ENCODE assay signal across 20 cellular contexts in genomic region chr2:238509151-238509820, GRCh38.
DNase-seq lines count a peak whose midpoint lies in the region; FAIRE-seq and TF ChIP-seq lines count a peak whose summit lies in the region.
"Had no signal": no experiment of that assay in that cellular context is flagged by ENCODE, and none has a peak within 500 bp of the region (broad histone marks: within the 10 kb centered on the region; RNA-seq: fewer than 3 reads in every experiment).

No MANE protein-coding gene starts in this region.

- H3K4me1 Mint-ChIP-seq in astrocyte (ENCODE audit: low read depth, unreplicated experiment), result no peaks in the 10 kb centered on the region

- H3K36me3 Mint-ChIP-seq in astrocyte (ENCODE audit: low read depth, unreplicated experiment), result peaks cover 1% of the 10 kb centered on the region

- FAIRE-seq in astrocyte (lab: Jason Lieb, UNC) (no peak), D721Med (lab: Jason Lieb, UNC) (no peak)
- FAIRE-seq: keratinocyte had no signal

- H3K4me1 ChIP-seq in astrocyte (ENCODE audit: insufficient read depth, low read length), result peaks cover 12% of the 10 kb centered on the region
- H3K4me1 ChIP-seq in iPS-20b (ENCODE audit: insufficient read depth, low read length), result peaks cover 18% of the 10 kb centered on the region
- H3K4me1 ChIP-seq: adrenal gland, tibial artery had no signal

- no peaks in the 10 kb centered on the region for H3K27me3 ChIP-seq in H7 (ENCODE audit: control insufficient read depth, insufficient read depth, low read length)
- H3K27me3 ChIP-seq in astrocyte (ENCODE audit: insufficient read depth, low read length), result no peaks in the 10 kb centered on the region
- no peaks in the 10 kb centered on the region for H3K27me3 ChIP-seq in iPS-20b (ENCODE audit: insufficient read depth, low read length)
- H3K27me3 ChIP-seq: adrenal gland had no signal

- no peak overlapping the region for H3K4me3 ChIP-seq in H7 (ENCODE audit: insufficient read depth, low read depth, low read length)
- H3K4me3 ChIP-seq in astrocyte (ENCODE audit: insufficient read depth, low read depth, low read length), result no peak overlapping the region
- peak overlapping the region; percentile 46; the same call in 1 of the 2 replicates for H3K4me3 ChIP-seq in iPS-20b (ENCODE audit: low read length)
- H3K4me3 ChIP-seq: adrenal gland, tibial artery had no signal

- H3K79me2 ChIP-seq in astrocyte (ENCODE audit: insufficient read depth, low read length), result no peaks in the 10 kb centered on the region

- H3K36me3 ChIP-seq in H7 (replicated peaks; ENCODE audit: control insufficient read depth, insufficient read depth, low read length) (no peaks in the 10 kb centered on the region), astrocyte (ENCODE audit: insufficient read depth, low read length) (no peaks in the 10 kb centered on the region), iPS-20b (ENCODE audit: insufficient read depth, low read depth, low read length) (no peaks in the 10 kb centered on the region)
- H3K36me3 ChIP-seq: adrenal gland, tibial artery had no signal

- H3K9ac ChIP-seq in astrocyte (ENCODE audit: low read length), result no peak overlapping the region
- H3K9ac ChIP-seq in iPS-20b (ENCODE audit: low read depth, low read length), result peak overlapping the region; percentile 69; the same call in 1 of the 2 replicates

- H2AFZ ChIP-seq in astrocyte (ENCODE audit: low read depth, low read length), result no peak overlapping the region

- H3K4me2 ChIP-seq in astrocyte (ENCODE audit: low read length), result peak overlapping the region; percentile 18

- TF ChIP-seq CTCF in astrocyte (IDR thresholded peaks at IDR 0.05; ENCODE audit: insufficient read depth, low read depth, low read length) (no peak), D721Med (IDR thresholded peaks at IDR 0.05; ENCODE audit: insufficient read depth, missing control alignments) (no peak)

- H3K27ac ChIP-seq in astrocyte (ENCODE audit: low read depth, low read length) (no peak overlapping the region), iPS-20b (ENCODE audit: low read length) (no peak overlapping the region)
- H3K27ac ChIP-seq: adrenal gland, tibial artery had no signal

- no peak overlapping the region for H3K4me3 Mint-ChIP-seq in astrocyte (ENCODE audit: unreplicated experiment)
- H3K4me3 Mint-ChIP-seq: activated T-cell treated with anti-CD3 and anti-CD28 coated beads, Interleukin-2, amount 50 U/mL, for 24 hours; dendritic cell treated with granulocyte-macrophage colony-stimulating factor and Interleukin-4, amounts not matched to agents 40 ng/mL and 50 ng/mL, for 4 days had no signal

- H3K27me3 Mint-ChIP-seq in astrocyte (ENCODE audit: low read depth, unreplicated experiment), result peaks cover 21% of the 10 kb centered on the region

- DNase-seq in A172 (ENCODE audit: low spot score) (peak; percentile 31), H7 (peak; percentile 88), astrocyte (ENCODE audit: low read depth) (no peak), NOMO-1 treated with dmso at 0.1 percent for 144 hours (lab: John Stamatoyannopoulos, UW; ENCODE audit: unreplicated experiment) (no peak), D721Med (ENCODE audit: insufficient read length, low spot score) (no peak), DMS 273 treated with DMSO at 0.1 percent for 48 hours (lab: John Stamatoyannopoulos, UW) (no peak)
- DNase-seq in activated CD8-positive, alpha-beta memory T cell treated with anti-CD3 and anti-CD28 coated beads, Interleukin-2, amount 50 U/mL, for 48 hours, result no peak
- DNase-seq: activated CD4-positive, alpha-beta T cell treated with anti-CD3 and anti-CD28 coated beads for 4 hours; activated T-cell treated with anti-CD3 and anti-CD28 coated beads, Interleukin-2, amount 50 U/mL, for 24 hours; adrenal gland; DMS53; MM.1S; NCI-H510A; stimulated activated CD4-positive, alpha-beta T cell treated with anti-CD3 and anti-CD28 coated beads, Interleukin-1b, Interleukin-23, amount 100 ng/mL, for 48 hours; stimulated activated CD8-positive, alpha-beta memory T cell treated with anti-CD3 and anti-CD28 coated beads, Interleukin-4, amount 100 ng/mL, for 48 hours; T-helper 2 cell had no signal

- H4K20me1 ChIP-seq in astrocyte (ENCODE audit: insufficient read depth, low read length), result no peaks in the 10 kb centered on the region

- no peak overlapping the region for H3K27ac Mint-ChIP-seq in astrocyte (ENCODE audit: unreplicated experiment)
- H3K27ac Mint-ChIP-seq: activated T-cell treated with anti-CD3 and anti-CD28 coated beads, Interleukin-2, amount 50 U/mL, for 24 hours; dendritic cell treated with granulocyte-macrophage colony-stimulating factor and Interleukin-4, amounts not matched to agents 40 ng/mL and 50 ng/mL, for 4 days had no signal

- H3K9me3 ChIP-seq in astrocyte (ENCODE audit: insufficient read depth, low read depth, low read length) (peaks cover 4% of the 10 kb centered on the region), iPS-20b (ENCODE audit: insufficient read depth, low read depth, low read length) (no peaks in the 10 kb centered on the region)
- H3K9me3 ChIP-seq: adrenal gland, tibial artery had no signal

- H3K9me3 Mint-ChIP-seq in astrocyte (ENCODE audit: unreplicated experiment), result peaks cover 4% of the 10 kb centered on the region
- H3K9me3 Mint-ChIP-seq: activated T-cell treated with anti-CD3 and anti-CD28 coated beads, Interleukin-2, amount 50 U/mL, for 24 hours; dendritic cell treated with granulocyte-macrophage colony-stimulating factor and Interleukin-4, amounts not matched to agents 40 ng/mL and 50 ng/mL, for 4 days had no signal

Comparison
In these comparisons a context has a peak if more than half of its experiments do, and no peak if none do; other contexts are left out.
1. DNase-seq: peak in A172 (single experiment) and H7 (single experiment); none in astrocyte (single experiment), NOMO-1 treated with dmso at 0.1 percent for 144 hours (single experiment), D721Med (single experiment), DMS 273 treated with DMSO at 0.1 percent for 48 hours (single experiment) and activated CD8-positive, alpha-beta memory T cell treated with anti-CD3 and anti-CD28 coated beads, Interleukin-2, amount 50 U/mL, for 48 hours (single experiment).